8 cellular contexts compared by ENCODE assay signal in genomic region chr16:67562918-67563707, GRCh38. TPM values are rescaled to one million over a fixed set of nuclear protein-coding genes. Genes with fewer than 3 reads are reported as not detected.
DNase-seq lines count a peak whose midpoint lies in the region; ATAC-seq and TF ChIP-seq lines count a peak whose summit lies in the region.

No MANE protein-coding gene starts in this region.

- H3K9me3 ChIP-seq in CD4-positive, alpha-beta memory T cell (ENCODE audit: control insufficient read depth in 1 of 2, low read length in 2 of 2), result no peaks in the 10 kb centered on the region
- H3K9me3 ChIP-seq in adrenal gland (replicated peaks in 1 of 3), result no peaks in the 10 kb centered on the region
- no peaks in the 10 kb centered on the region for H3K9me3 ChIP-seq in right atrium auricular region

- H3K27ac Mint-ChIP-seq in CD4-positive, alpha-beta memory T cell, result peak overlapping the region; percentile 85 to 95 (median 91)

- peaks cover 59% of the 10 kb centered on the region for H3K4me1 ChIP-seq in CD4-positive, alpha-beta memory T cell (ENCODE audit: insufficient read depth, low read length)
- H3K4me1 ChIP-seq in adrenal gland (replicated peaks in 1 of 2) (peaks cover 6 to 21% of the 10 kb centered on the region in 2 donors), right atrium auricular region (peaks cover 0 to 24% of the 10 kb centered on the region in 2 donors)

- WGBS in adrenal gland, 4 donors, result 0 to 1% (median 0%) methylated on average over 13 to 96 of the region's 96 CpGs

- CTCF ChIA-PET in CD4-positive, alpha-beta memory T cell (lab: Charles Lee; ENCODE audit: partially characterized antibody), result interaction anchor here (0.7 to 11.7 kb wide), 21 partner anchors 9 to 253 kb away, joined by 3 to 361 read pairs (median 5); partner anchors contain the start of genes ACD, ATP6V0D1, CARMIL2 and PARD6A

- H3K27ac ChIP-seq in CD4-positive, alpha-beta memory T cell (ENCODE audit: low read depth, low read length), result peak overlapping the region; percentile 94
- H3K27ac ChIP-seq in adrenal gland (peak overlapping the region; percentile 92 to 99 (median 99)), right atrium auricular region (peak overlapping the region; percentile 99 to 100)

- intact Hi-C loops in CD4-positive, alpha-beta memory T cell (cut with micrococcal nuclease), result loop anchor here (1.0 to 5.0 kb wide), 13 partner anchors 16 to 521 kb away; partner anchors contain the start of genes ACD, ATP6V0D1, C16orf86 and ENKD1
- intact Hi-C loops in adrenal gland (cut with DNase I), result loop anchor here (5.0 kb wide), 1 partner anchor 99 kb away; the partner anchor contains the start of genes ACD (in 2 of the 2) and PARD6A (in 2 of the 2)

- TF ChIP-seq CTCF in adrenal gland (IDR thresholded peaks at IDR 0.05) (peak in 5 of 6 experiments; percentile 4 to 28 (median 12)), right atrium auricular region (IDR thresholded peaks at IDR 0.05) (peak in 1 of 2 donors; percentile 42)

- H3K36me3 ChIP-seq in CD4-positive, alpha-beta memory T cell (ENCODE audit: insufficient read depth, low read length), result no peaks in the 10 kb centered on the region
- H3K36me3 ChIP-seq in adrenal gland (replicated peaks in 1 of 2) (no peaks in the 10 kb centered on the region), right atrium auricular region (no peaks in the 10 kb centered on the region)

- peak overlapping the region; percentile 90 to 97 (median 92) for H3K4me3 Mint-ChIP-seq in CD4-positive, alpha-beta memory T cell

- peaks cover 25 to 55% (median 42%) of the 10 kb centered on the region in 4 donors for H3K4me1 Mint-ChIP-seq in CD4-positive, alpha-beta memory T cell

- DNase-seq in CD4-positive, alpha-beta memory T cell, result peak; percentile 60 to 66 (median 61)
- DNase-seq in adrenal gland (peak; percentile 60 to 75 (median 70)), right atrium auricular region (ENCODE audit: low spot score) (no peak), putamen (ENCODE audit: low spot score) (peak; percentile 70), NCI-H2029 treated with DMSO at 0.1 percent for 48 hours (lab: John Stamatoyannopoulos, UW) (no peak)

- peak in 1 of 2 donors; percentile 26 for TF ChIP-seq POLR2A in adrenal gland (IDR thresholded peaks at IDR 0.05)

- H3K27me3 Mint-ChIP-seq in CD4-positive, alpha-beta memory T cell, result no peaks in the 10 kb centered on the region

- H3K4me3 ChIP-seq in CD4-positive, alpha-beta memory T cell (ENCODE audit: low read length in 2 of 2), result peak overlapping the region; percentile 43 to 90
- H3K4me3 ChIP-seq in adrenal gland (peak overlapping the region; percentile 68 to 99 (median 90)), right atrium auricular region (peak overlapping the region; percentile 68 to 94)

- POLR2A ChIA-PET in CD4-positive, alpha-beta memory T cell (lab: Charles Lee; ENCODE audit: partially characterized antibody), result interaction anchor here (0.6 to 20.3 kb wide), 28 partner anchors 9 to 522 kb away, joined by 3 to 706 read pairs (median 6); partner anchors contain the start of genes ACD, ATP6V0D1, C16orf86 and CARMIL2

- H3K9me3 Mint-ChIP-seq in CD4-positive, alpha-beta memory T cell, result no peaks in the 10 kb centered on the region

- ATAC-seq in GM19324 (IDR thresholded peaks at IDR 0.05; ENCODE audit: low FRiP score, unreplicated experiment) (peak; percentile 17), HG03460 (IDR thresholded peaks at IDR 0.05; ENCODE audit: unreplicated experiment) (peak; percentile 7), SK-N-SH treated with all-trans-retinoic acid at 6 μM for 48 hours (peak; percentile 30)

- H3K27me3 ChIP-seq in CD4-positive, alpha-beta memory T cell (ENCODE audit: insufficient read depth, low read length), result no peaks in the 10 kb centered on the region
- H3K27me3 ChIP-seq in adrenal gland (no peaks in the 10 kb centered on the region), right atrium auricular region (no peaks in the 10 kb centered on the region)

- H3K36me3 Mint-ChIP-seq in CD4-positive, alpha-beta memory T cell, result peaks cover 0 to 7% of the 10 kb centered on the region in 2 donors

TF ChIP-seq in SK-N-SH treated with all-trans-retinoic acid at 6 μM for 48 hours, 23 proteins besides CTCF, POLR2A, EP300 and RAD21:
- no peak for TF ChIP-seq ZFP30 (CRISPR knock-in tag; IDR thresholded peaks at IDR 0.05)
- no peak for TF ChIP-seq PPARA (CRISPR knock-in tag; IDR thresholded peaks at IDR 0.05; ENCODE audit: borderline replicate concordance)
- TF ChIP-seq CREB5 (CRISPR knock-in tag; IDR thresholded peaks at IDR 0.05; ENCODE audit: low read depth), result no peak
- TF ChIP-seq TOX (CRISPR knock-in tag; IDR thresholded peaks at IDR 0.05; ENCODE audit: borderline replicate concordance), result no peak
- TF ChIP-seq BACH2 (CRISPR knock-in tag; IDR thresholded peaks at IDR 0.05; ENCODE audit: borderline replicate concordance), result no peak
- TF ChIP-seq POU6F1 (CRISPR knock-in tag; IDR thresholded peaks at IDR 0.05; ENCODE audit: borderline replicate concordance, low read depth), result no peak
- TF ChIP-seq ISL1 (CRISPR knock-in tag; IDR thresholded peaks at IDR 0.05), result no peak
- TF ChIP-seq OSR1 (CRISPR knock-in tag; IDR thresholded peaks at IDR 0.05), result no peak
- no peak for TF ChIP-seq GLIS3 (CRISPR knock-in tag; IDR thresholded peaks at IDR 0.05)
- no peak for TF ChIP-seq TSHZ2 (CRISPR knock-in tag; IDR thresholded peaks at IDR 0.05)
- TF ChIP-seq ZNF565 (CRISPR knock-in tag; conservative IDR thresholded peaks at IDR 0.05; ENCODE audit: low read depth), result no peak
- TF ChIP-seq ZNF8 (CRISPR knock-in tag; IDR thresholded peaks at IDR 0.05), result no peak
- TF ChIP-seq RARB (CRISPR knock-in tag; IDR thresholded peaks at IDR 0.05), result no peak
- no peak for TF ChIP-seq ZNF70 (CRISPR knock-in tag; IDR thresholded peaks at IDR 0.05)
- no peak for TF ChIP-seq TCF4 (CRISPR knock-in tag; IDR thresholded peaks at IDR 0.05; ENCODE audit: borderline replicate concordance)
- TF ChIP-seq SNAI2 (CRISPR knock-in tag; IDR thresholded peaks at IDR 0.05), result no peak
- no peak for TF ChIP-seq ZC3H10 (CRISPR knock-in tag; IDR thresholded peaks at IDR 0.05)

RNA-seq across cellular contexts. Expression of gene CTCF, which starts 0.8 kb away (rescaled TPM):
- total RNA-seq in CD4-positive, alpha-beta memory T cell, result 10 to 100 TPM; 69.8 to 72.5 TPM
- polyA plus RNA-seq in CD4-positive, alpha-beta memory T cell, result 10 to 100 TPM; 26.5 to 85.7 TPM
- total RNA-seq in adrenal gland (10 to 100 TPM; 24.8 to 53.5 (median 31.6) TPM), right atrium auricular region (10 to 100 TPM; 24.5 to 31.6 TPM)
- 10 to 100 TPM; 18.4 to 34.6 (median 27.4) TPM for polyA plus RNA-seq in adrenal gland

RNA-seq across cellular contexts. Expression of gene RIPOR1, which starts 34.5 kb away (rescaled TPM):
- 10 to 100 TPM; 46.8 to 53.8 TPM for total RNA-seq in CD4-positive, alpha-beta memory T cell
- 1 to 10 TPM in 1 of 2 donors, under 1 TPM in 1; 0.75 to 7.1 TPM for polyA plus RNA-seq in CD4-positive, alpha-beta memory T cell
- total RNA-seq in adrenal gland, result 100 to 1,000 TPM in 1 of 8 donors, 10 to 100 TPM in 7; 34.6 to 168 (median 64.1) TPM
- 10 to 100 TPM; 19.6 to 83.5 (median 56.6) TPM for polyA plus RNA-seq in adrenal gland
- 10 to 100 TPM; 43.9 to 66.9 TPM for total RNA-seq in right atrium auricular region

Comparison
In these comparisons a context has a peak if more than half of its experiments do, and no peak if none do; other contexts are left out.
1. DNase-seq: peak in CD4-positive, alpha-beta memory T cell (5 of 5), adrenal gland (7 of 7) and putamen (single experiment); none in right atrium auricular region (single experiment) and NCI-H2029 treated with DMSO at 0.1 percent for 48 hours (single experiment).
2. Peak in every context shown above with its lines, with median percentiles within 50 percentile points of each other: H3K27ac ChIP-seq, H3K4me3 ChIP-seq and ATAC-seq.